In the genomic region with DNA sequence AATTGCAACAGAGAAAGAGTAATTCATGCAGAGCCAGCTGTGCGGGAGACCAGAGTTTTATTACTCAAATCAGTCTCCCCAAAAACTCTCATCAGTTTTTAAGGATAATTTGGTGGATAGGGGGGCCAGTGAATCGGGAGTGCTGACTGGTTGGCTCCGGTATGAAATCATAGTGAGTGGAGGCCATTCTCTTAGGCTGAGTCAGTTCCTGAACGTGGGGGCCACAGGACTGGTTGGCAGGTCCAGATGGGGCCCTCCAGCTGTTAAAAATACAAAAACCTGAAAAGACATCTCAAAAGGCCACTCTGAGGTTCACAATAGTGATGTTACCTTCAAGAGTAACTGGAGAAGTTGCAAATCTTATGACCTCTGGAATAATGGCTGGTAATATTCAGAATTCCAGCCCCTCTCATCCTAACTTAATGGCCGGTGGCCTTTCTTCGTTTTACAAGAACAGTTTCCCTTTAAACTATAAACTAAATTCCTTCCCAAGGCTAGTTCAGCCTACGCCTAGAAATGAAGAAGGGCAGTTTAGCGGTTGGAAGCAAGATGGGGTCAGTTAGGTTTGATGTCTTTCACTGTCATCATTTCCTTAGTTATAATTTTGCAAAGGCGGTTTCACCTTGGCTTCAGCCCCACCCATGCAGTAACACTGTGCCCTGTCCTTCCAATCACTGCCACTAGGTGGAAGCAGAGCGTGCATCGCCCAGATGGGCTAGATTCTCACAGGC, we compare ENCODE assay signal across 8 cellular contexts. TPM values are rescaled to one million over a fixed set of nuclear protein-coding genes. Genes with fewer than 3 reads are reported as not detected.
DNase-seq lines count a peak whose midpoint lies in the region; ATAC-seq and TF ChIP-seq lines count a peak whose summit lies in the region.

No MANE protein-coding gene starts in this region.

- peaks cover 31% of the 10 kb centered on the region for H3K4me1 ChIP-seq in vagina

- ATAC-seq in Right ventricle myocardium inferior: peak; percentile 38
- ATAC-seq in GM19328 (IDR thresholded peaks at IDR 0.05; ENCODE audit: unreplicated experiment): no peak

- TF ChIP-seq POLR2A in vagina (IDR thresholded peaks at IDR 0.05): no peak

- no peaks in the 10 kb centered on the region for H3K9me3 ChIP-seq in vagina

- no peak overlapping the region for H3K27ac ChIP-seq in vagina

- H3K9me3 Mint-ChIP-seq in activated naive CD4-positive, alpha-beta T cell treated with anti-CD3 and anti-CD28 coated beads, Interleukin-2, amount 50 U/mL, for 24 hours: no peaks in the 10 kb centered on the region

- peaks cover 0 to 4% of the 10 kb centered on the region in 2 donors for H3K36me3 ChIP-seq in vagina

- H3K4me3 Mint-ChIP-seq in activated naive CD4-positive, alpha-beta T cell treated with anti-CD3 and anti-CD28 coated beads, Interleukin-2, amount 50 U/mL, for 24 hours: peak overlapping the region; percentile 19

- no peaks in the 10 kb centered on the region for H3K27me3 ChIP-seq in vagina

- peaks cover 31% of the 10 kb centered on the region for H3K4me1 Mint-ChIP-seq in activated naive CD4-positive, alpha-beta T cell treated with anti-CD3 and anti-CD28 coated beads, Interleukin-2, amount 50 U/mL, for 24 hours

- H3K4me3 ChIP-seq in GM12865 (ENCODE audit: low read depth, low read length) (no peak overlapping the region), vagina (no peak overlapping the region)

- H3K27me3 Mint-ChIP-seq in activated naive CD4-positive, alpha-beta T cell treated with anti-CD3 and anti-CD28 coated beads, Interleukin-2, amount 50 U/mL, for 24 hours: no peaks in the 10 kb centered on the region

- TF ChIP-seq CTCF in GM12865 (IDR thresholded peaks at IDR 0.05; ENCODE audit: insufficient read depth, low read depth, low read length, missing control alignments) (peak; percentile 83), vagina (IDR thresholded peaks at IDR 0.05) (peak; percentile 71 to 91 (median 79))

- H3K27ac Mint-ChIP-seq in activated naive CD4-positive, alpha-beta T cell treated with anti-CD3 and anti-CD28 coated beads, Interleukin-2, amount 50 U/mL, for 24 hours: no peak overlapping the region

- peaks cover 6% of the 10 kb centered on the region for H3K36me3 Mint-ChIP-seq in activated naive CD4-positive, alpha-beta T cell treated with anti-CD3 and anti-CD28 coated beads, Interleukin-2, amount 50 U/mL, for 24 hours

- intact Hi-C loops in Right ventricle myocardium inferior (cut with DNase I): no loop called here
- intact Hi-C loops in posterior vena cava (cut with DNase I): loop anchor here (2.0 to 5.0 kb wide), 2 partner anchors 44 to 46 kb away; no protein-coding TSS in a partner anchor
- intact Hi-C loops in vagina (cut with DNase I): no loop called here

- DNase-seq in GM12865 (ENCODE audit: low read depth) (peak; percentile 86), M059J (ENCODE audit: low read depth) (peak; percentile 86), SKM-1 treated with dmso at 0.1 percent for 144 hours (lab: John Stamatoyannopoulos, UW; ENCODE audit: unreplicated experiment) (peak; percentile 24), Right ventricle myocardium inferior (ENCODE audit: missing footprints) (peak; percentile 85), posterior vena cava (ENCODE audit: low spot score) (peak; percentile 94), vagina (ENCODE audit: extremely low spot score in 2 of 2) (no peak)

RNA-seq across cellular contexts. Expression of gene MICA, which starts 6.8 kb away (rescaled TPM):
- total RNA-seq in M059J (2014; rRNA removed; shearing (Covaris generic)): 155 and 164 TPM in 2 replicates
- total RNA-seq in Right ventricle myocardium inferior (8.3 TPM), posterior vena cava (10 to 100 TPM; 16.5 to 20.5 TPM), vagina (19.9 TPM)

RNA-seq across cellular contexts. Expression of gene HLA-B, which starts 39.6 kb away (rescaled TPM):
- 5,375 and 6,541 TPM in 2 replicates for total RNA-seq in M059J (2014; rRNA removed; shearing (Covaris generic))
- total RNA-seq in Right ventricle myocardium inferior (465 TPM), posterior vena cava (100 to 1,000 TPM; 525 to 620 TPM), vagina (921 TPM)

Comparison
In these comparisons a context has a peak if more than half of its experiments do, and no peak if none do; other contexts are left out.
1. DNase-seq: peak in GM12865 (single experiment), M059J (single experiment), SKM-1 treated with dmso at 0.1 percent for 144 hours (single experiment), Right ventricle myocardium inferior (single experiment) and posterior vena cava (single experiment); none in vagina (0 of 2).
2. intact Hi-C loops: an anchor here in posterior vena cava (2.0 to 5.0 kb wide); none called in Right ventricle myocardium inferior and vagina.